8 cellular contexts compared by ENCODE assay signal in the genomic region with DNA sequence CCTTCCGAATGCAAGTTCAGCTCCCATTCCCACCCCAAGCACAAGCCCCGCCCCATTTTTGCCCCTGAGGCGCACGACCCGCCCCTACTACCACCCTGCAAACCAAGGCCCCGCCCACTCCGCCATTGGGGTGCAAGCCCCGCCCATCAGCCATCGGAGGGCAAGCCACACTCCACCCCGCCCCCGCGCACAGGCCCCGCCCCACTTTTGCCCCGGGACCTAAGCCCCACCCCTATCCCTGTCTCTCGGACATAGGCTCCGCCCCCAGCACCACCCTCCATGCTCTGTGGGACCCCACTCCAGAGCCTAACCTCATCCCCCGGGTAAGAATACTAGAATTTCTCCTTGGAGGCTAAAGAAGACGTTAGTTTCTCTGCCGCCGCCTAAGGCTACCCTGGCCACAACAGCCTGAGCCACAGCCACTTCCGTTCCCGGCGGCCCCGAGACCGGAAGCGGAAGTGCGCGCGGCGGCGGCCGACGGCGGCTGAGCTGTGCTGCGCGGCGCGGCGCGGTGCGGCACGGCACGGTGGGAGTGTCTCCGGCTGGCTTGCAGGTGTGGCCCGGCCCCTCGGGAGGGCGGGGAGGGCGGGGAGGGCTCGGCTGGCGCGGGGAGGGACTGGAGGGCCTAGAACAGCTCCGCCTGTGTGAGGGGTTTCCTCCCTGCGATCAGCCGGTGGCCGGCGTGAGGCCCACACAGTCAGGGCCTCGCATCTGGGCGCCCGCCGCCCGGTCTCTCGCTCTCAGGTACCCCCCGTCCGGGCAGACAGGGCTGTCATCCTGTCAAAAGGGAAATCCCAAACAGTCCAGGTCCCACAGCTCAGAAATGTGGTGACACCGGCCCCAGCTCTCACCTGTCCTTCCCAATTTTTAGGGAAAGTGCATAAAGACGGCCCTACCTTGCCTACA. TPM values are rescaled to one million over a fixed set of nuclear protein-coding genes. Genes with fewer than 3 reads are reported as not detected.
DNase-seq lines count a peak whose midpoint lies in the region; ATAC-seq, FAIRE-seq and TF ChIP-seq lines count a peak whose summit lies in the region.

A gene (plus strand): TSS at position 451 of the 906 bp plus-strand sequence. CDS start 3,444 bp downstream, outside the sequence.

- H3K27ac ChIP-seq in hepatocyte (peak within 1 kb of the TSS; percentile 99), aorta (ENCODE audit: low read depth in 1 of 2, low read length in 2 of 2) (peak within 1 kb of the TSS in 1 of 2 donors; percentile 97)

- no peaks in the 10 kb centered on the region for H3K9me2 ChIP-seq in hepatocyte (replicated peaks; ENCODE audit: insufficient read depth)

- H3K4me1 ChIP-seq in hepatocyte (ENCODE audit: insufficient read depth) (no peaks in the 10 kb centered on the region), aorta (ENCODE audit: control insufficient read depth in 1 of 2, insufficient read depth in 2 of 2, low read length in 2 of 2) (no peaks in the 10 kb centered on the region)

- DNase-seq in GM18507 (ENCODE audit: extremely low spot score, insufficient read length, low read depth) (peak; percentile 86), NCI-H1930 (lab: John Stamatoyannopoulos, UW) (peak; percentile 68 to 85), T-helper 22 cell (ENCODE audit: low read depth) (peak; percentile 90), astrocyte of the cerebellum (ENCODE audit: low read depth) (peak; percentile 62), hepatocyte (ENCODE audit: low spot score) (peak; percentile 97), renal cortical epithelial cell (ENCODE audit: low read depth) (peak; percentile 57), aorta (peak; percentile 98 to 100)

- no peaks in the 10 kb centered on the region for H3K36me3 ChIP-seq in hepatocyte (replicated peaks; ENCODE audit: insufficient read depth, low read depth)
- H3K36me3 ChIP-seq in aorta (ENCODE audit: control insufficient read depth in 1 of 2, insufficient read depth in 2 of 2, low read length in 1 of 2), result peaks cover 0 to 5% of the 10 kb centered on the region in 2 donors

- H3K9me3 ChIP-seq in hepatocyte (ENCODE audit: low read depth) (no peaks in the 10 kb centered on the region), aorta (ENCODE audit: control insufficient read depth, low read length) (no peaks in the 10 kb centered on the region)

- peak within 1 kb of the TSS; percentile 99 for H2AFZ ChIP-seq in hepatocyte

- H3K79me2 ChIP-seq in hepatocyte, result peaks cover 12% of the 10 kb centered on the region

- peak; percentile 94 for FAIRE-seq in GM18507 (lab: Jason Lieb, UNC)

- H3K4me2 ChIP-seq in hepatocyte, result peak within 1 kb of the TSS; percentile 90

- intact Hi-C loops in aorta (cut with DNase I), result loop anchor here in 1 of 2 donors (2.0 kb wide), 1 partner anchor 115 kb away; no protein-coding TSS in a partner anchor

- H3K4me3 ChIP-seq in astrocyte of the cerebellum (ENCODE audit: low read depth, low read length) (peak within 1 kb of the TSS; percentile 84), hepatocyte (peak within 1 kb of the TSS; percentile 86), aorta (ENCODE audit: low read length in 2 of 2) (peak within 1 kb of the TSS; percentile 95 to 100)

- no peaks in the 10 kb centered on the region for H4K20me1 ChIP-seq in hepatocyte (ENCODE audit: insufficient read depth, poor library complexity, severe bottlenecking)

- in situ Hi-C loops in astrocyte of the cerebellum (cut with HindIII; ENCODE audit: low sequenced_read_pairs), result no loop called here

- no peak for TF ChIP-seq CTCF in astrocyte of the cerebellum (IDR thresholded peaks at IDR 0.05; ENCODE audit: low read depth, low read length, missing control alignments)
- TF ChIP-seq CTCF in hepatocyte (IDR thresholded peaks at IDR 0.05; ENCODE audit: poor library complexity), result no peak

- H3K27me3 ChIP-seq in hepatocyte (no peaks in the 10 kb centered on the region), aorta (ENCODE audit: control insufficient read depth in 1 of 2, insufficient read depth in 2 of 2, low read length in 1 of 2) (no peaks in the 10 kb centered on the region)

- ATAC-seq in HG02970 (IDR thresholded peaks at IDR 0.05; ENCODE audit: low FRiP score, unreplicated experiment), result peak; percentile 91
- peak; percentile 98 for ATAC-seq in aorta (ENCODE audit: low FRiP score)

- under 1% methylated on average over 38 of the region's 66 CpGs for WGBS in hepatocyte (ENCODE audit: low lambda C conversion rate, missing lambda C conversion rate)
- WGBS in aorta, 2 donors, result 0 to 1% methylated on average over 56 to 66 of the region's 66 CpGs

RNA-seq across cellular contexts. Expression of the gene that starts here (rescaled TPM):
- total RNA-seq in hepatocyte (15.7 and 21.9 TPM in 2 replicates), renal cortical epithelial cell (2.6 and 12.4 TPM in 2 replicates), aorta (10 to 100 TPM; 31.8 to 33.6 TPM)
- polyA plus RNA-seq in hepatocyte (7.1 TPM in 2 replicates), aorta (10 to 100 TPM in 1 of 2 donors, 1 to 10 TPM in 1; 5.6 to 26.9 TPM)
